Comparison of ENCODE assay signal across 20 cellular contexts in genomic region chr5:172596638-172597231, GRCh38.
"Had no signal": no experiment of that assay in that cellular context is flagged by ENCODE, and none has a peak within 500 bp of the region (broad histone marks: within the 10 kb centered on the region; RNA-seq: fewer than 3 reads in every experiment).

No MANE protein-coding gene starts in this region.

- ATAC-seq: left lobe of liver; stimulated activated naive B cell treated with anti-CD40 and anti-IgM and Interleukin-4, amounts not matched to agents 10 μg/mL and 1 μg/mL and 100 μg/mL, for 72 hours; upper lobe of right lung had no signal

- H3K4me1 ChIP-seq: upper lobe of right lung had no signal

- H3K9me3 ChIP-seq: adrenal gland, ovary, sigmoid colon, thoracic aorta, upper lobe of right lung had no signal

- H3K4me3 Mint-ChIP-seq: activated B cell treated with CpG ODN at 0.5 μM for 24 hours; activated naive CD4-positive, alpha-beta T cell treated with anti-CD3 and anti-CD28 coated beads, Interleukin-2, amount 50 U/mL, for 24 hours; mesothelial cell of epicardium; stimulated activated naive B cell treated with anti-CD40 and anti-IgM and Interleukin-4, amounts not matched to agents 10 μg/mL and 1 μg/mL and 100 μg/mL, for 72 hours had no signal

- H3K27me3 Mint-ChIP-seq: activated naive CD4-positive, alpha-beta T cell treated with anti-CD3 and anti-CD28 coated beads, Interleukin-2, amount 50 U/mL, for 24 hours had no signal

- H3K36me3 Mint-ChIP-seq: activated naive CD4-positive, alpha-beta T cell treated with anti-CD3 and anti-CD28 coated beads, Interleukin-2, amount 50 U/mL, for 24 hours; mesothelial cell of epicardium; stimulated activated naive B cell treated with anti-CD40 and anti-IgM and Interleukin-4, amounts not matched to agents 10 μg/mL and 1 μg/mL and 100 μg/mL, for 72 hours had no signal

- H3K27ac Mint-ChIP-seq: activated B cell treated with CpG ODN at 0.5 μM for 24 hours; activated naive CD4-positive, alpha-beta T cell treated with anti-CD3 and anti-CD28 coated beads, Interleukin-2, amount 50 U/mL, for 24 hours; mesothelial cell of epicardium; stimulated activated naive B cell treated with anti-CD40 and anti-IgM and Interleukin-4, amounts not matched to agents 10 μg/mL and 1 μg/mL and 100 μg/mL, for 72 hours had no signal

- H3K27ac ChIP-seq: adrenal gland, dorsolateral prefrontal cortex, ovary, sigmoid colon, thoracic aorta, upper lobe of right lung had no signal

- FAIRE-seq: frontal cortex, kidney had no signal

- H3K27me3 ChIP-seq: adrenal gland, dorsolateral prefrontal cortex, ovary, sigmoid colon, upper lobe of right lung had no signal

- H3K4me3 ChIP-seq: adrenal gland, dorsolateral prefrontal cortex, lung, ovary, sigmoid colon, thoracic aorta, upper lobe of right lung had no signal

- H3K9me3 Mint-ChIP-seq: activated B cell treated with CpG ODN at 0.5 μM for 24 hours; activated naive CD4-positive, alpha-beta T cell treated with anti-CD3 and anti-CD28 coated beads, Interleukin-2, amount 50 U/mL, for 24 hours; stimulated activated naive B cell treated with anti-CD40 and anti-IgM and Interleukin-4, amounts not matched to agents 10 μg/mL and 1 μg/mL and 100 μg/mL, for 72 hours had no signal

- H3K36me3 ChIP-seq: adrenal gland, ovary, sigmoid colon, thoracic aorta, upper lobe of right lung had no signal

- H3K4me1 Mint-ChIP-seq: activated B cell treated with CpG ODN at 0.5 μM for 24 hours; activated naive CD4-positive, alpha-beta T cell treated with anti-CD3 and anti-CD28 coated beads, Interleukin-2, amount 50 U/mL, for 24 hours; stimulated activated naive B cell treated with anti-CD40 and anti-IgM and Interleukin-4, amounts not matched to agents 10 μg/mL and 1 μg/mL and 100 μg/mL, for 72 hours had no signal

- DNase-seq: activated B cell treated with CpG ODN at 0.5 μM for 24 hours; activated CD4-positive, alpha-beta T cell treated with anti-CD3 and anti-CD28 coated beads for 48 hours; activated CD8-positive, alpha-beta memory T cell treated with anti-CD3 and anti-CD28 coated beads for 24 hours; activated CD8-positive, alpha-beta memory T cell treated with anti-CD3 and anti-CD28 coated beads, Interleukin-2, amount 50 U/mL, for 48 hours; activated effector memory CD4-positive, alpha-beta T cell treated with anti-CD3 and anti-CD28 coated beads, Interleukin-2, amount 50 U/mL, for 16 hours; activated T-cell treated with anti-CD3 and anti-CD28 coated beads, Interleukin-2, amount 50 U/mL, for 48 hours; adrenal gland; kidney; sigmoid colon; stimulated activated CD4-positive, alpha-beta T cell treated with anti-CD3 and anti-CD28 coated beads, Interleukin-4, amount 100 ng/mL, for 4 hours; stimulated activated naive B cell treated with anti-CD40 and anti-IgM and Interleukin-4, amounts not matched to agents 10 μg/mL and 1 μg/mL and 100 μg/mL, for 72 hours; upper lobe of right lung had no signal
